Comparison of ENCODE assay signal across 35 cellular contexts in the genomic region with DNA sequence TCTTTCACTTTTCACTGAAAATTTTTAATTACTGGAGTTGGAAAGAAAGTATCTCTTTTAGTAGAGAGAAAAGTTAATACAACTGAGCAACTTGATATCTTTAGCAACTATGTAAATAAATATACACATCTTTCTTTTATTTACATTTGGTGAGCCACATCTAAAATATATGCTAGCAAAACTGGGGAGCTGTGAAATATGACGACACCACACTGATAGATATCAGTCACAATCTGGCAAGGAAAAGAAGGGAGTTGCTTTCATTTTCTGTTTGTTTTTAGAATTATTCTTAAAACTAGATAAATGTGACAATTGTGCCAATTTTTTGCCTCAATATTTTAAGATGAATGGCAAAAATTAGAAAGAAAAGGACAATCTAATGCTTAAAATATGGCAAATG. TPM values are rescaled to one million over a fixed set of nuclear protein-coding genes. Genes with fewer than 3 reads are reported as not detected.
"Had no signal": no experiment of that assay in that cellular context is flagged by ENCODE, and none has a peak within 500 bp of the region (broad histone marks: within the 10 kb centered on the region; RNA-seq: fewer than 3 reads in every experiment).

No MANE protein-coding gene starts in this region.

- H3K4me3 ChIP-seq: esophagus muscularis mucosa, gastrocnemius medialis, heart left ventricle had no signal

- H3K27ac ChIP-seq: brain microvascular endothelial cell, esophagus muscularis mucosa, foreskin keratinocyte, gastrocnemius medialis, heart left ventricle, VCaP had no signal

- DNase-seq: activated CD4-positive, alpha-beta memory T cell treated with anti-CD3 and anti-CD28 coated beads, Interleukin-2, amount 10 ng/mL, durations not matched to agents 7 days and 5 days; activated CD4-positive, alpha-beta T cell treated with anti-CD3 and anti-CD28 coated beads for 1 hour; activated CD4-positive, alpha-beta T cell treated with anti-CD3 and anti-CD28 coated beads for 4 hours; activated CD4-positive, alpha-beta T cell treated with anti-CD3 and anti-CD28 coated beads, Interleukin-2, amount 10 ng/mL, durations not matched to agents 7 days and 5 days; activated CD4-positive, alpha-beta T cell treated with anti-CD3 and anti-CD28 coated beads, Interleukin-2, amount 50 U/mL, for 4 hours; activated CD8-positive, alpha-beta memory T cell treated with anti-CD3 and anti-CD28 coated beads, Interleukin-2, amount 50 U/mL, for 48 hours; activated effector memory CD4-positive, alpha-beta T cell treated with Interleukin-2 at 50 U/mL for 16 hours; activated gamma-delta T cell treated with Interleukin-2 at 50 U/mL for 16 hours; activated naive CD4-positive, alpha-beta T cell treated with anti-CD3 and anti-CD28 coated beads, Interleukin-2, amount 50 U/mL, for 16 hours; activated naive CD4-positive, alpha-beta T cell treated with Interleukin-2 at 50 U/mL for 16 hours; activated T-cell treated with anti-CD3 and anti-CD28 coated beads for 4 hours; activated T-cell treated with anti-CD3 and anti-CD28 coated beads, Interleukin-2, amount 50 U/mL, for 24 hours; amniotic stem cell; anterior cingulate cortex; brain microvascular endothelial cell; cortex of kidney; dermis blood vessel endothelial cell; effector CD4-positive, alpha-beta T cell; effector memory CD8-positive, alpha-beta T cell; erythroblast; foreskin keratinocyte; gastrocnemius medialis; glutamatergic neuron; heart left ventricle; T-helper 2 cell had no signal

- H3K4me1 ChIP-seq: foreskin keratinocyte had no signal

- H3K9me3 ChIP-seq: esophagus muscularis mucosa, gastrocnemius medialis, heart left ventricle had no signal

- H3K36me3 ChIP-seq: brain microvascular endothelial cell, esophagus muscularis mucosa, gastrocnemius medialis, heart left ventricle had no signal

- FAIRE-seq: astrocyte, bronchial epithelial cell, TTC549 had no signal

- ATAC-seq: activated T-helper 17 cell treated with anti-CD3 and anti-CD28 coated beads, Interleukin-2, amount 50 U/mL, for 72 hours; effector memory CD8-positive, alpha-beta T cell; foreskin keratinocyte; gastrocnemius medialis; heart left ventricle; WTC11 had no signal

RNA-seq across cellular contexts. Expression of a gene that starts 2.7 kb away (rescaled TPM):
- total RNA-seq: activated CD4-positive, alpha-beta memory T cell treated with anti-CD3 and anti-CD28 coated beads, Interleukin-2, amount 10 ng/mL, durations not matched to agents 7 days and 5 days; activated CD4-positive, alpha-beta T cell treated with anti-CD3 and anti-CD28 coated beads, Interleukin-2, amount 10 ng/mL, durations not matched to agents 7 days and 5 days; activated T-helper 17 cell treated with anti-CD3 and anti-CD28 coated beads, Interleukin-2, amount 50 U/mL, for 72 hours; astrocyte; bronchial epithelial cell; dermis blood vessel endothelial cell; esophagus muscularis mucosa; foreskin keratinocyte; gastrocnemius medialis; heart left ventricle; T-helper 1 cell treated with Interleukin-12 subunit alpha and Interleukin-12 subunit beta and Interleukin-4 antibody, amounts not matched to agents 30 ng/mL and 1 ng/mL, for 36 hours had no signal
- polyA plus RNA-seq: adipose tissue, foreskin keratinocyte, heart left ventricle had no signal

RNA-seq across cellular contexts. Expression of a gene that starts 38.7 kb away (rescaled TPM):
- total RNA-seq: activated CD4-positive, alpha-beta memory T cell treated with anti-CD3 and anti-CD28 coated beads, Interleukin-2, amount 10 ng/mL, durations not matched to agents 7 days and 5 days; activated CD4-positive, alpha-beta T cell treated with anti-CD3 and anti-CD28 coated beads, Interleukin-2, amount 10 ng/mL, durations not matched to agents 7 days and 5 days; activated T-helper 17 cell treated with anti-CD3 and anti-CD28 coated beads, Interleukin-2, amount 50 U/mL, for 72 hours; astrocyte; bronchial epithelial cell; cerebellum; dermis blood vessel endothelial cell; esophagus muscularis mucosa; foreskin keratinocyte; gastrocnemius medialis; heart left ventricle; T-helper 1 cell treated with Interleukin-12 subunit alpha and Interleukin-12 subunit beta and Interleukin-4 antibody, amounts not matched to agents 30 ng/mL and 1 ng/mL, for 36 hours; WTC11 had no signal
- polyA plus RNA-seq: adipose tissue, foreskin keratinocyte, heart left ventricle had no signal
